16 cellular contexts compared by ENCODE assay signal in genomic region chr21:33237446-33237845, GRCh38. TPM values are rescaled to one million over a fixed set of nuclear protein-coding genes. Genes with fewer than 3 reads are reported as not detected.
DNase-seq lines count a peak whose midpoint lies in the region; ATAC-seq and TF ChIP-seq lines count a peak whose summit lies in the region.
"Had no signal": no experiment of that assay in that cellular context is flagged by ENCODE, and none has a peak within 500 bp of the region (broad histone marks: within the 10 kb centered on the region; RNA-seq: fewer than 3 reads in every experiment).

No MANE protein-coding gene starts in this region.

- intact Hi-C loops in activated CD4-positive, alpha-beta memory T cell treated with anti-CD3 and anti-CD28 coated beads for 36 hours (cut with micrococcal nuclease) = no loop called here

- H3K36me3 Mint-ChIP-seq in activated CD4-positive, alpha-beta memory T cell treated with anti-CD3 and anti-CD28 coated beads, Interleukin-2, amount 10 ng/mL, durations not matched to agents 7 days and 5 days (ENCODE audit: low read depth) = peaks cover 61% of the 10 kb centered on the region
- peaks cover 23% of the 10 kb centered on the region for H3K36me3 Mint-ChIP-seq in activated CD4-positive, alpha-beta memory T cell treated with anti-CD3 and anti-CD28 coated beads for 36 hours
- peaks cover 10% of the 10 kb centered on the region for H3K36me3 Mint-ChIP-seq in activated naive CD8-positive, alpha-beta T cell

- H3K9me3 ChIP-seq in Loucy (ENCODE audit: insufficient read depth, low read depth, low read length) = no peaks in the 10 kb centered on the region
- H3K9me3 ChIP-seq: upper lobe of left lung had no signal

- peak overlapping the region; percentile 47 for H3K4me3 ChIP-seq in Loucy (ENCODE audit: low read length, poor library complexity, severe bottlenecking)
- H3K4me3 ChIP-seq: upper lobe of left lung had no signal

- H3K27me3 ChIP-seq in Loucy (ENCODE audit: insufficient read depth, low read length, poor library complexity, severe bottlenecking) = no peaks in the 10 kb centered on the region
- H3K27me3 ChIP-seq: upper lobe of left lung had no signal

- H3K79me2 ChIP-seq in Loucy (ENCODE audit: insufficient read depth, low read length) = peaks cover 99% of the 10 kb centered on the region

- H3K4me1 ChIP-seq in Loucy (ENCODE audit: insufficient read depth, low read length, poor library complexity, severe bottlenecking) = peaks cover 90% of the 10 kb centered on the region

- no peaks in the 10 kb centered on the region for H3K9me2 ChIP-seq in Loucy (replicated peaks; ENCODE audit: low read depth, low read length)

- TF ChIP-seq CTCF in Loucy (conservative IDR thresholded peaks at IDR 0.05; ENCODE audit: low read length) = no peak
- no peak for TF ChIP-seq CTCF in omental fat pad (IDR thresholded peaks at IDR 0.05)

- H3K27me3 Mint-ChIP-seq in activated CD4-positive, alpha-beta memory T cell treated with anti-CD3 and anti-CD28 coated beads, Interleukin-2, amount 10 ng/mL, durations not matched to agents 7 days and 5 days = no peaks in the 10 kb centered on the region
- H3K27me3 Mint-ChIP-seq in activated CD4-positive, alpha-beta memory T cell treated with anti-CD3 and anti-CD28 coated beads for 36 hours = no peaks in the 10 kb centered on the region
- no peaks in the 10 kb centered on the region for H3K27me3 Mint-ChIP-seq in activated naive CD8-positive, alpha-beta T cell

- H4K20me1 ChIP-seq in Loucy (ENCODE audit: insufficient read depth, low read length, poor library complexity, severe bottlenecking) = peaks cover 32% of the 10 kb centered on the region

- DNase-seq in activated CD4-positive, alpha-beta memory T cell treated with anti-CD3 and anti-CD28 coated beads, Interleukin-2, amount 10 ng/mL, durations not matched to agents 7 days and 5 days = no peak
- DNase-seq in activated CD4-positive, alpha-beta memory T cell treated with anti-CD3 and anti-CD28 coated beads for 36 hours = no peak
- DNase-seq in omental fat pad (ENCODE audit: low spot score) (no peak), C1 segment of cervical spinal cord (lab: John Stamatoyannopoulos, UW) (no peak), kidney tubule cell (ENCODE audit: low spot score) (no peak)
- no peak for DNase-seq in central memory CD4-positive, alpha-beta T cell
- DNase-seq: ACHN, DMS153, foreskin melanocyte, NCI-H1694 treated with DMSO at 0.1 percent for 48 hours, NCI-H526 treated with DMSO at 0.1 percent for 48 hours, posterior cingulate gyrus, Right ventricle myocardium superior, upper lobe of left lung had no signal

- peak overlapping the region; percentile 55 for H3K4me2 ChIP-seq in Loucy (ENCODE audit: low read depth, low read length, poor library complexity, severe bottlenecking)

- peak overlapping the region; percentile 92 for H3K27ac Mint-ChIP-seq in activated CD4-positive, alpha-beta memory T cell treated with anti-CD3 and anti-CD28 coated beads, Interleukin-2, amount 10 ng/mL, durations not matched to agents 7 days and 5 days
- H3K27ac Mint-ChIP-seq in activated CD4-positive, alpha-beta memory T cell treated with anti-CD3 and anti-CD28 coated beads for 36 hours = no peak overlapping the region
- H3K27ac Mint-ChIP-seq in activated naive CD8-positive, alpha-beta T cell = peak overlapping the region; percentile 87

- CTCF ChIA-PET in activated CD4-positive, alpha-beta memory T cell treated with anti-CD3 and anti-CD28 coated beads, Interleukin-2, amount 10 ng/mL, durations not matched to agents 7 days and 5 days (lab: Charles Lee) = interaction anchor here (1.0 to 2.9 kb wide), 3 partner anchors 24 to 87 kb away, joined by 3 to 11 read pairs (median 4); partner anchors contain the start of gene IFNAR1
- CTCF ChIA-PET in activated CD4-positive, alpha-beta memory T cell treated with anti-CD3 and anti-CD28 coated beads for 36 hours (lab: Charles Lee) = interaction anchor here (0.7 kb wide), 1 partner anchor 38 kb away, joined by 3 read pairs; no protein-coding TSS in a partner anchor

- peaks cover 3% of the 10 kb centered on the region; the same call in 1 of the 2 replicates for H3F3A ChIP-seq in Loucy (ENCODE audit: low read depth)

- ATAC-seq in omental fat pad (ENCODE audit: low FRiP score) = peak; percentile 30

- POLR2A ChIA-PET in activated CD4-positive, alpha-beta memory T cell treated with anti-CD3 and anti-CD28 coated beads, Interleukin-2, amount 10 ng/mL, durations not matched to agents 7 days and 5 days (lab: Charles Lee) = interaction anchor here (1.0 to 4.1 kb wide), 10 partner anchors 10 to 242 kb away, joined by 4 to 25 read pairs (median 5); partner anchors contain the start of genes IFNAR1, IL10RB and TMEM50B
- POLR2A ChIA-PET in activated CD4-positive, alpha-beta memory T cell treated with anti-CD3 and anti-CD28 coated beads for 36 hours (lab: Charles Lee) = interaction anchor here (2.2 kb wide), 1 partner anchor 88 kb away, joined by 6 read pairs; the partner anchor contains the start of gene IFNAR1

- peaks cover 5% of the 10 kb centered on the region for H3K36me3 ChIP-seq in Loucy (ENCODE audit: insufficient read depth, low read length)

- peaks cover 77% of the 10 kb centered on the region for H3K4me1 Mint-ChIP-seq in activated CD4-positive, alpha-beta memory T cell treated with anti-CD3 and anti-CD28 coated beads, Interleukin-2, amount 10 ng/mL, durations not matched to agents 7 days and 5 days
- H3K4me1 Mint-ChIP-seq in activated CD4-positive, alpha-beta memory T cell treated with anti-CD3 and anti-CD28 coated beads for 36 hours (ENCODE audit: low read depth) = peaks cover 88% of the 10 kb centered on the region
- H3K4me1 Mint-ChIP-seq in activated naive CD8-positive, alpha-beta T cell (ENCODE audit: low read depth) = peaks cover 90% of the 10 kb centered on the region

- H3K4me3 Mint-ChIP-seq in activated CD4-positive, alpha-beta memory T cell treated with anti-CD3 and anti-CD28 coated beads, Interleukin-2, amount 10 ng/mL, durations not matched to agents 7 days and 5 days = peak overlapping the region; percentile 1
- H3K4me3 Mint-ChIP-seq in activated CD4-positive, alpha-beta memory T cell treated with anti-CD3 and anti-CD28 coated beads for 36 hours = no peak overlapping the region
- H3K4me3 Mint-ChIP-seq in activated naive CD8-positive, alpha-beta T cell = peak overlapping the region; percentile 46

- H2AFZ ChIP-seq in Loucy (ENCODE audit: low read length) = no peak overlapping the region

- H3K9ac ChIP-seq in Loucy (ENCODE audit: low read depth, low read length, poor library complexity, severe bottlenecking) = peak overlapping the region; percentile 60

- no peaks in the 10 kb centered on the region for H3K9me3 Mint-ChIP-seq in activated CD4-positive, alpha-beta memory T cell treated with anti-CD3 and anti-CD28 coated beads, Interleukin-2, amount 10 ng/mL, durations not matched to agents 7 days and 5 days
- H3K9me3 Mint-ChIP-seq in activated CD4-positive, alpha-beta memory T cell treated with anti-CD3 and anti-CD28 coated beads for 36 hours = no peaks in the 10 kb centered on the region
- no peaks in the 10 kb centered on the region for H3K9me3 Mint-ChIP-seq in activated naive CD8-positive, alpha-beta T cell (ENCODE audit: low read depth)

RNA-seq across cellular contexts. Expression of gene IFNAR2, which starts 7.7 kb away (rescaled TPM):
- 10 to 100 TPM; 60.1 to 61.9 TPM for total RNA-seq in activated CD4-positive, alpha-beta memory T cell treated with anti-CD3 and anti-CD28 coated beads, Interleukin-2, amount 10 ng/mL, durations not matched to agents 7 days and 5 days
- 10 to 100 TPM; 29.9 to 30.1 TPM for total RNA-seq in activated CD4-positive, alpha-beta memory T cell treated with anti-CD3 and anti-CD28 coated beads for 36 hours
- 10 to 100 TPM; 13.5 to 32.9 (median 26.2) TPM for total RNA-seq in omental fat pad

RNA-seq across cellular contexts. Expression of gene IL10RB, which starts 28.7 kb away (rescaled TPM):
- 10 to 100 TPM; 33.9 to 36.1 TPM for total RNA-seq in activated CD4-positive, alpha-beta memory T cell treated with anti-CD3 and anti-CD28 coated beads, Interleukin-2, amount 10 ng/mL, durations not matched to agents 7 days and 5 days
- 10 to 100 TPM; 31.3 to 32.5 TPM for total RNA-seq in activated CD4-positive, alpha-beta memory T cell treated with anti-CD3 and anti-CD28 coated beads for 36 hours
- 10 to 100 TPM; 33.5 to 58.3 (median 39.1) TPM for total RNA-seq in omental fat pad
